21 cellular contexts compared by ENCODE assay signal in the genomic region with DNA sequence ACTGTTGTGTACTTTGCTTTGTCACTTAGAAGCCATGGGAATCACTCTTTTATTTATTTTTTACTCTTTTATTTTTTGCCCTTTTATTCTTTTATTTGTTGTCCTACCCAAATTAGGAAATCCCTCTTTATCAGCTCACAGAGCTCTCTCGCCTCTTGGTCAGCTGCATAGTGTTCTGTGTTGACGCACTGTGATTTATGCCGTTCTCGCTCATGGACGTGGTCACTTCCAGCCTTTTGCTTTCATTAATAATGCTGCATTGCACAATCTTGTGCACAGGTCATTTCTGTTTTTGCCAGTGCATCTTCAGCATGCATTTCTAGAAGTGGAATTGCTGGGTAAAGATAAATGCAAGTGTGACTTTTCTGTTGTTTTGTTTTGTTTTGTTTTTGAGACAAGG.
"Had no signal": no experiment of that assay in that cellular context is flagged by ENCODE, and none has a peak within 500 bp of the region (broad histone marks: within the 10 kb centered on the region; RNA-seq: fewer than 3 reads in every experiment).

No MANE protein-coding gene starts in this region.

- H3K4me3 ChIP-seq: colonic mucosa, tibial artery had no signal

- H3K9me3 ChIP-seq: colonic mucosa, SK-N-SH, tibial artery had no signal

- H2AFZ ChIP-seq: parathyroid adenoma had no signal

- H3K4me2 ChIP-seq: SK-N-SH had no signal

- H3K9ac ChIP-seq: parathyroid adenoma, SK-N-SH had no signal

- H3K27me3 ChIP-seq: brain microvascular endothelial cell, colonic mucosa, tibial artery had no signal

- H3K27ac Mint-ChIP-seq: activated CD4-positive, alpha-beta memory T cell treated with anti-CD3 and anti-CD28 coated beads, Interleukin-2, amount 10 ng/mL, durations not matched to agents 7 days and 5 days; activated CD8-positive, alpha-beta memory T cell treated with anti-CD3 and anti-CD28 coated beads, Interleukin-2, amount 10 ng/mL, durations not matched to agents 7 days and 5 days; activated naive CD8-positive, alpha-beta T cell treated with anti-CD3 and anti-CD28 coated beads, Interleukin-2, amount 10 ng/mL, durations not matched to agents 7 days and 5 days; activated T-helper 2 cell treated with anti-CD3 and anti-CD28 coated beads, Interferon-gamma antibody, Interleukin-2, Interleukin-4, amounts not matched to agents 10 μg/mL and 5 μg/mL and 100 μg/mL, durations not matched to agents 14 hours and 24 hours and 36 hours; WTC11 had no signal

- H3K4me1 ChIP-seq: colonic mucosa, parathyroid adenoma had no signal

- H3K79me2 ChIP-seq: parathyroid adenoma had no signal

- H3K9me2 ChIP-seq: SK-N-SH had no signal

- H3K9me3 Mint-ChIP-seq: activated CD4-positive, alpha-beta memory T cell treated with anti-CD3 and anti-CD28 coated beads, Interleukin-2, amount 10 ng/mL, durations not matched to agents 7 days and 5 days; activated naive CD8-positive, alpha-beta T cell treated with anti-CD3 and anti-CD28 coated beads, Interleukin-2, amount 10 ng/mL, durations not matched to agents 7 days and 5 days; activated T-helper 2 cell treated with anti-CD3 and anti-CD28 coated beads, Interferon-gamma antibody, Interleukin-2, Interleukin-4, amounts not matched to agents 10 μg/mL and 5 μg/mL and 100 μg/mL, durations not matched to agents 14 hours and 24 hours and 36 hours; naive thymus-derived CD8-positive, alpha-beta T cell; WTC11 had no signal

- H3K4me1 Mint-ChIP-seq: activated CD4-positive, alpha-beta memory T cell treated with anti-CD3 and anti-CD28 coated beads, Interleukin-2, amount 10 ng/mL, durations not matched to agents 7 days and 5 days; activated CD8-positive, alpha-beta memory T cell treated with anti-CD3 and anti-CD28 coated beads, Interleukin-2, amount 10 ng/mL, durations not matched to agents 7 days and 5 days; activated naive CD8-positive, alpha-beta T cell treated with anti-CD3 and anti-CD28 coated beads, Interleukin-2, amount 10 ng/mL, durations not matched to agents 7 days and 5 days; naive thymus-derived CD8-positive, alpha-beta T cell; WTC11 had no signal

- ATAC-seq: activated CD8-positive, alpha-beta memory T cell treated with anti-CD3 and anti-CD28 coated beads, Interleukin-2, amount 10 ng/mL, durations not matched to agents 7 days and 5 days; naive thymus-derived CD8-positive, alpha-beta T cell; WTC11 had no signal

- H3K4me3 Mint-ChIP-seq: activated CD4-positive, alpha-beta memory T cell treated with anti-CD3 and anti-CD28 coated beads, Interleukin-2, amount 10 ng/mL, durations not matched to agents 7 days and 5 days; activated CD8-positive, alpha-beta memory T cell treated with anti-CD3 and anti-CD28 coated beads, Interleukin-2, amount 10 ng/mL, durations not matched to agents 7 days and 5 days; activated naive CD8-positive, alpha-beta T cell treated with anti-CD3 and anti-CD28 coated beads, Interleukin-2, amount 10 ng/mL, durations not matched to agents 7 days and 5 days; naive thymus-derived CD8-positive, alpha-beta T cell; WTC11 had no signal

- DNase-seq: activated CD4-positive, alpha-beta memory T cell treated with anti-CD3 and anti-CD28 coated beads, Interleukin-2, amount 10 ng/mL, durations not matched to agents 7 days and 5 days; activated CD4-positive, alpha-beta T cell treated with anti-CD3 and anti-CD28 coated beads for 4 hours; activated CD8-positive, alpha-beta memory T cell treated with anti-CD3 and anti-CD28 coated beads, Interleukin-2, amount 10 ng/mL, durations not matched to agents 7 days and 5 days; activated naive CD4-positive, alpha-beta T cell treated with Interleukin-2 at 50 U/mL for 16 hours; activated naive CD8-positive, alpha-beta T cell treated with anti-CD3 and anti-CD28 coated beads, Interleukin-2, amount 10 ng/mL, durations not matched to agents 7 days and 5 days; anterior cingulate cortex; brain microvascular endothelial cell; central memory CD4-positive, alpha-beta T cell; colonic mucosa; foreskin fibroblast; hippocampal formation; mesendoderm; naive thymus-derived CD8-positive, alpha-beta T cell; SK-N-SH; stimulated activated CD4-positive, alpha-beta T cell treated with anti-CD3 and anti-CD28 coated beads, Interleukin-2, amount 100 ng/mL, for 24 hours; stimulated activated naive CD4-positive, alpha-beta T cell treated with Interleukin-2 at 50 U/mL for 16 hours; substantia nigra had no signal

- H3K27ac ChIP-seq: brain microvascular endothelial cell, colonic mucosa, parathyroid adenoma, tibial artery had no signal

- H3K27me3 Mint-ChIP-seq: activated CD4-positive, alpha-beta memory T cell treated with anti-CD3 and anti-CD28 coated beads, Interleukin-2, amount 10 ng/mL, durations not matched to agents 7 days and 5 days; activated CD8-positive, alpha-beta memory T cell treated with anti-CD3 and anti-CD28 coated beads, Interleukin-2, amount 10 ng/mL, durations not matched to agents 7 days and 5 days; activated naive CD8-positive, alpha-beta T cell treated with anti-CD3 and anti-CD28 coated beads, Interleukin-2, amount 10 ng/mL, durations not matched to agents 7 days and 5 days; naive thymus-derived CD8-positive, alpha-beta T cell had no signal
